28 cellular contexts compared by ENCODE assay signal in the genomic region with DNA sequence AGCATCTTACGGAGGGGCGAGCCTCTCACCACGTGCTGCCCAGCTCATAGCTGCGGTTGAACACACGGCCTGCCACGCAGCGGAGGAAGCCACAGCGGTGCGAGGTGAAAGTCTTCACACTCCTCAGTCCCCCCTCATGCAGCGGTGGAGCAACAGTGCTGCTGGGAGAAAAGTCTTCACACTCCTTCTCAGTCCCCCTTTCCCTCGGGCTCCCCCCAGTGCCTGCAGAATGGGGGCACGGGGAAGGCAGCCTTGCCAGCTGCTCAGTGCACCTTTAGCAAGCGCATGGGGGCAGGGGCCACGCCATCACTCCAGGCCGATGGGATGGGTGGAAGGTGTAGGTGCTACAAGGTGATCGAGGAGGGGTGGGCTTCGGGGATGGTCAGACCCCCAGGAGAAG.
"Had no signal": no experiment of that assay in that cellular context is flagged by ENCODE, and none has a peak within 500 bp of the region (broad histone marks: within the 10 kb centered on the region; RNA-seq: fewer than 3 reads in every experiment).

No MANE protein-coding gene starts in this region.

- H3K4me3 ChIP-seq: stomach, suprapubic skin, testis, thoracic aorta, thyroid gland, tibial artery, tibial nerve, transverse colon, upper lobe of left lung, upper lobe of right lung, uterus, vagina had no signal

- H3K27ac ChIP-seq: stomach, suprapubic skin, testis, thoracic aorta, thyroid gland, tibial artery, tibial nerve, transverse colon, upper lobe of left lung, upper lobe of right lung, uterus, vagina had no signal

- H3K36me3 Mint-ChIP-seq: stimulated activated effector memory CD8-positive, alpha-beta T cell treated with anti-CD3 and anti-CD28 coated beads, Interleukin-12 subunit alpha, Interleukin-12 subunit beta, amount 100 ng/mL, for 72 hours; stimulated activated memory B cell treated with anti-CD40 and anti-IgM and Interleukin-4, amounts not matched to agents 10 μg/mL and 1 μg/mL and 100 μg/mL, for 72 hours; stimulated activated naive B cell treated with anti-CD40 and anti-IgM and Interleukin-4, amounts not matched to agents 10 μg/mL and 1 μg/mL and 100 μg/mL, for 72 hours; type B pancreatic cell had no signal

- H3K9me3 Mint-ChIP-seq: stimulated activated effector memory CD8-positive, alpha-beta T cell treated with anti-CD3 and anti-CD28 coated beads, Interleukin-12 subunit alpha, Interleukin-12 subunit beta, amount 100 ng/mL, for 72 hours; stimulated activated memory B cell treated with anti-CD40 and anti-IgM and Interleukin-4, amounts not matched to agents 10 μg/mL and 1 μg/mL and 100 μg/mL, for 72 hours; stimulated activated naive B cell treated with anti-CD40 and anti-IgM and Interleukin-4, amounts not matched to agents 10 μg/mL and 1 μg/mL and 100 μg/mL, for 72 hours; stimulated activated naive CD8-positive, alpha-beta T cell treated with anti-CD3 and anti-CD28 coated beads, Interleukin-15, amount 100 ng/mL, for 72 hours; stimulated activated naive CD8-positive, alpha-beta T cell treated with anti-CD3 and anti-CD28 coated beads, Interleukin-15, Interleukin-2, amounts not matched to agents 100 ng/mL and 50 ng/mL, for 24 hours; type B pancreatic cell had no signal

- H3K27me3 Mint-ChIP-seq: stimulated activated memory B cell treated with anti-CD40 and anti-IgM and Interleukin-4, amounts not matched to agents 10 μg/mL and 1 μg/mL and 100 μg/mL, for 72 hours had no signal

- H3K27ac Mint-ChIP-seq: stimulated activated effector memory CD8-positive, alpha-beta T cell treated with anti-CD3 and anti-CD28 coated beads, Interleukin-12 subunit alpha, Interleukin-12 subunit beta, amount 100 ng/mL, for 72 hours; stimulated activated memory B cell treated with anti-CD40 and anti-IgM and Interleukin-4, amounts not matched to agents 10 μg/mL and 1 μg/mL and 100 μg/mL, for 72 hours; stimulated activated naive B cell treated with anti-CD40 and anti-IgM and Interleukin-4, amounts not matched to agents 10 μg/mL and 1 μg/mL and 100 μg/mL, for 72 hours; stimulated activated naive CD8-positive, alpha-beta T cell treated with anti-CD3 and anti-CD28 coated beads, Interleukin-15, Interleukin-2, amounts not matched to agents 100 ng/mL and 50 ng/mL, for 24 hours; type B pancreatic cell had no signal

- H3K4me1 ChIP-seq: stomach, testis, thyroid gland, tibial artery, tibial nerve, transverse colon, upper lobe of left lung, upper lobe of right lung, uterus, vagina had no signal

- ATAC-seq: stimulated activated effector memory CD8-positive, alpha-beta T cell treated with anti-CD3 and anti-CD28 coated beads, Interleukin-12 subunit alpha, Interleukin-12 subunit beta, amount 100 ng/mL, for 72 hours; stimulated activated memory B cell treated with anti-CD40 and anti-IgM and Interleukin-4, amounts not matched to agents 10 μg/mL and 1 μg/mL and 100 μg/mL, for 72 hours; stimulated activated naive B cell treated with anti-CD40 and anti-IgM and Interleukin-4, amounts not matched to agents 10 μg/mL and 1 μg/mL and 100 μg/mL, for 72 hours; stimulated activated naive CD8-positive, alpha-beta T cell treated with anti-CD3 and anti-CD28 coated beads, Interleukin-15, amount 100 ng/mL, for 72 hours; stimulated activated naive CD8-positive, alpha-beta T cell treated with anti-CD3 and anti-CD28 coated beads, Interleukin-15, Interleukin-2, amounts not matched to agents 100 U/mL and 50 U/mL, for 24 hours; upper lobe of right lung had no signal

- H3K4me1 Mint-ChIP-seq: stimulated activated effector memory CD8-positive, alpha-beta T cell treated with anti-CD3 and anti-CD28 coated beads, Interleukin-12 subunit alpha, Interleukin-12 subunit beta, amount 100 ng/mL, for 72 hours; stimulated activated memory B cell treated with anti-CD40 and anti-IgM and Interleukin-4, amounts not matched to agents 10 μg/mL and 1 μg/mL and 100 μg/mL, for 72 hours; stimulated activated naive B cell treated with anti-CD40 and anti-IgM and Interleukin-4, amounts not matched to agents 10 μg/mL and 1 μg/mL and 100 μg/mL, for 72 hours; stimulated activated naive CD8-positive, alpha-beta T cell treated with anti-CD3 and anti-CD28 coated beads, Interleukin-15, amount 100 ng/mL, for 72 hours had no signal

- H3K36me3 ChIP-seq: stomach, suprapubic skin, thoracic aorta, thyroid gland, tibial artery, tibial nerve, transverse colon, upper lobe of left lung, upper lobe of right lung, uterus, vagina had no signal

- H3K9me3 ChIP-seq: stomach, suprapubic skin, testis, thoracic aorta, thyroid gland, tibial artery, transverse colon, upper lobe of left lung, upper lobe of right lung, uterus, vagina had no signal

- H3K27me3 ChIP-seq: testis, thyroid gland, tibial nerve, transverse colon, upper lobe of left lung, upper lobe of right lung, uterus, vagina had no signal

- H3K4me3 Mint-ChIP-seq: stimulated activated effector memory CD8-positive, alpha-beta T cell treated with anti-CD3 and anti-CD28 coated beads, Interleukin-12 subunit alpha, Interleukin-12 subunit beta, amount 100 ng/mL, for 72 hours; stimulated activated memory B cell treated with anti-CD40 and anti-IgM and Interleukin-4, amounts not matched to agents 10 μg/mL and 1 μg/mL and 100 μg/mL, for 72 hours; stimulated activated naive B cell treated with anti-CD40 and anti-IgM and Interleukin-4, amounts not matched to agents 10 μg/mL and 1 μg/mL and 100 μg/mL, for 72 hours; stimulated activated naive CD8-positive, alpha-beta T cell treated with anti-CD3 and anti-CD28 coated beads, Interleukin-15, amount 100 ng/mL, for 72 hours; stimulated activated naive CD8-positive, alpha-beta T cell treated with anti-CD3 and anti-CD28 coated beads, Interleukin-15, Interleukin-2, amounts not matched to agents 100 ng/mL and 50 ng/mL, for 24 hours; type B pancreatic cell had no signal

- DNase-seq: stimulated activated CD4-positive, alpha-beta T cell treated with anti-CD3 and anti-CD28 coated beads, Interleukin-2, amount 100 ng/mL, for 48 hours; stimulated activated CD4-positive, alpha-beta T cell treated with anti-CD3 and anti-CD28 coated beads, Interleukin-4, amount 100 ng/mL, for 1 hour; stimulated activated CD4-positive, alpha-beta T cell treated with anti-CD3 and anti-CD28 coated beads, Interleukin-4, amount 100 ng/mL, for 24 hours; stimulated activated CD4-positive, alpha-beta T cell treated with anti-CD3 and anti-CD28 coated beads, Interleukin-4, amount 100 ng/mL, for 4 hours; stimulated activated CD8-positive, alpha-beta memory T cell treated with anti-CD3 and anti-CD28 coated beads, Interleukin-4, amount 100 ng/mL, for 48 hours; stimulated activated naive B cell treated with anti-CD40 and anti-IgM and Interleukin-4, amounts not matched to agents 10 μg/mL and 1 μg/mL and 100 μg/mL, for 72 hours; stimulated activated naive CD4-positive, alpha-beta T cell; stimulated activated naive CD4-positive, alpha-beta T cell treated with Interleukin-2 at 50 U/mL for 16 hours; stimulated activated naive CD8-positive, alpha-beta T cell treated with anti-CD3 and anti-CD28 coated beads, Interleukin-15, amount 100 ng/mL, for 72 hours; stimulated activated naive CD8-positive, alpha-beta T cell treated with anti-CD3 and anti-CD28 coated beads, Interleukin-15, Interleukin-2, amounts not matched to agents 100 U/mL and 50 U/mL, for 24 hours; stomach; substantia nigra; testis; thyroid gland; transverse colon; trophoblast cell; upper lobe of right lung; uterus had no signal
